In genomic region chr19:57771417-57771816, GRCh38 we compare ENCODE assay signal across 15 cellular contexts. TPM values are rescaled to one million over a fixed set of nuclear protein-coding genes. Genes with fewer than 3 reads are reported as not detected.
DNase-seq lines count a peak whose midpoint lies in the region; ATAC-seq and TF ChIP-seq lines count a peak whose summit lies in the region.
"Had no signal": no experiment of that assay in that cellular context is flagged by ENCODE, and none has a peak within 500 bp of the region (broad histone marks: within the 10 kb centered on the region; RNA-seq: fewer than 3 reads in every experiment).

No MANE protein-coding gene starts in this region.

- H3K4me1 ChIP-seq in OCI-LY1 (ENCODE audit: insufficient read depth, low read length, severe bottlenecking) = peaks cover 15% of the 10 kb centered on the region

- H3K9ac ChIP-seq in OCI-LY1 (ENCODE audit: low read length) = no peak overlapping the region

- no peaks in the 10 kb centered on the region for H4K20me1 ChIP-seq in OCI-LY1 (ENCODE audit: insufficient read depth, low read length)

- H3K9me3 ChIP-seq in OCI-LY1 (ENCODE audit: low read length) = peaks cover 26% of the 10 kb centered on the region
- H3K9me3 ChIP-seq: neutrophil had no signal

- H3F3A ChIP-seq in OCI-LY1 (ENCODE audit: insufficient read depth, low read length) = no peaks in the 10 kb centered on the region

- no peak overlapping the region for H2AFZ ChIP-seq in OCI-LY1 (ENCODE audit: low read length)

- no peak for DNase-seq in activated T-cell treated with anti-CD3 and anti-CD28 coated beads, Interleukin-2, amount 50 U/mL, for 4 hours
- no peak for DNase-seq in activated T-cell treated with anti-CD3 and anti-CD28 coated beads, Interleukin-2, amount 50 U/mL, for 48 hours
- peak; percentile 30 for DNase-seq in germinal center (ENCODE audit: low spot score)
- DNase-seq in stimulated activated effector memory CD8-positive, alpha-beta T cell treated with anti-CD3 and anti-CD28 coated beads, Interleukin-12 subunit alpha, Interleukin-12 subunit beta, amount 100 ng/mL, for 72 hours (ENCODE audit: low spot score in 2 of 2) = no peak
- no peak for DNase-seq in HPDE6-E6E7 (ENCODE audit: extremely low spot score)
- DNase-seq in GDM1 (lab: John Stamatoyannopoulos, UW) = no peak
- DNase-seq in NAMALWA (ENCODE audit: low spot score) = no peak
- DNase-seq: activated CD8-positive, alpha-beta memory T cell treated with anti-CD3 and anti-CD28 coated beads for 24 hours; DMS 273 treated with DMSO at 0.1 percent for 48 hours; substantia nigra had no signal

- H3K4me3 ChIP-seq in OCI-LY1 (ENCODE audit: low read depth, low read length, poor library complexity, severe bottlenecking) = no peak overlapping the region

- peak overlapping the region; percentile 11; the same call in 1 of the 2 replicates for H3K4me2 ChIP-seq in OCI-LY1 (ENCODE audit: low read length)

- no peak overlapping the region for H3K27ac Mint-ChIP-seq in stimulated activated effector memory CD8-positive, alpha-beta T cell treated with anti-CD3 and anti-CD28 coated beads, Interleukin-12 subunit alpha, Interleukin-12 subunit beta, amount 100 ng/mL, for 72 hours

- peaks cover 61% of the 10 kb centered on the region for H3K36me3 ChIP-seq in OCI-LY1 (ENCODE audit: insufficient read depth, low read length)

- peaks cover 52% of the 10 kb centered on the region for H3K79me2 ChIP-seq in OCI-LY1 (ENCODE audit: insufficient read depth, low read length)

- no peaks in the 10 kb centered on the region for H3K9me2 ChIP-seq in OCI-LY1 (ENCODE audit: low read depth, low read length)

- no peak overlapping the region for H3K27ac ChIP-seq in OCI-LY1 (ENCODE audit: low read depth, low read length, poor library complexity, severe bottlenecking)
- H3K27ac ChIP-seq: RWPE1 had no signal

- ATAC-seq in activated T-cell treated with anti-CD3 and anti-CD28 coated beads, Interleukin-2, amount 50 U/mL, for 4 hours = no peak
- ATAC-seq in stimulated activated effector memory CD8-positive, alpha-beta T cell treated with anti-CD3 and anti-CD28 coated beads, Interleukin-12 subunit alpha, Interleukin-12 subunit beta, amount 100 ng/mL, for 72 hours = no peak
- ATAC-seq: HCT116, left lobe of liver had no signal

- H3K27me3 Mint-ChIP-seq in activated T-cell treated with anti-CD3 and anti-CD28 coated beads, Interleukin-2, amount 50 U/mL, for 4 hours (ENCODE audit: low read depth) = no peaks in the 10 kb centered on the region

- peaks cover 38% of the 10 kb centered on the region for H3K4me1 Mint-ChIP-seq in activated T-cell treated with anti-CD3 and anti-CD28 coated beads, Interleukin-2, amount 50 U/mL, for 4 hours (ENCODE audit: low read depth)
- H3K4me1 Mint-ChIP-seq in stimulated activated effector memory CD8-positive, alpha-beta T cell treated with anti-CD3 and anti-CD28 coated beads, Interleukin-12 subunit alpha, Interleukin-12 subunit beta, amount 100 ng/mL, for 72 hours = peaks cover 33% of the 10 kb centered on the region

- peak overlapping the region; percentile 95 for H3K4me3 Mint-ChIP-seq in activated T-cell treated with anti-CD3 and anti-CD28 coated beads, Interleukin-2, amount 50 U/mL, for 4 hours
- H3K4me3 Mint-ChIP-seq in stimulated activated effector memory CD8-positive, alpha-beta T cell treated with anti-CD3 and anti-CD28 coated beads, Interleukin-12 subunit alpha, Interleukin-12 subunit beta, amount 100 ng/mL, for 72 hours = peak overlapping the region; percentile 82

- TF ChIP-seq CTCF in OCI-LY1 (IDR thresholded peaks at IDR 0.05; ENCODE audit: low read length) = no peak

- H3K36me3 Mint-ChIP-seq in activated T-cell treated with anti-CD3 and anti-CD28 coated beads, Interleukin-2, amount 50 U/mL, for 4 hours (ENCODE audit: insufficient read depth) = peaks cover 46% of the 10 kb centered on the region
- H3K36me3 Mint-ChIP-seq in stimulated activated effector memory CD8-positive, alpha-beta T cell treated with anti-CD3 and anti-CD28 coated beads, Interleukin-12 subunit alpha, Interleukin-12 subunit beta, amount 100 ng/mL, for 72 hours = peaks cover 72% of the 10 kb centered on the region

- H3K27me3 ChIP-seq in OCI-LY1 (ENCODE audit: insufficient read depth, low read length) = no peaks in the 10 kb centered on the region
- H3K27me3 ChIP-seq: neutrophil had no signal

- peaks cover 30% of the 10 kb centered on the region for H3K9me3 Mint-ChIP-seq in activated T-cell treated with anti-CD3 and anti-CD28 coated beads, Interleukin-2, amount 50 U/mL, for 4 hours
- H3K9me3 Mint-ChIP-seq in stimulated activated effector memory CD8-positive, alpha-beta T cell treated with anti-CD3 and anti-CD28 coated beads, Interleukin-12 subunit alpha, Interleukin-12 subunit beta, amount 100 ng/mL, for 72 hours = peaks cover 17% of the 10 kb centered on the region

RNA-seq across cellular contexts. Expression of gene ZNF586, which starts 1.9 kb away (rescaled TPM):
- 10 to 100 TPM; 14.7 to 17.6 (median 15.5) TPM for total RNA-seq in activated T-cell treated with anti-CD3 and anti-CD28 coated beads, Interleukin-2, amount 50 U/mL, for 4 hours

RNA-seq across cellular contexts. Expression of gene ZNF776, which starts 24.8 kb away (rescaled TPM):
- 1 to 10 TPM; 5.5 to 7.6 (median 5.7) TPM for total RNA-seq in activated T-cell treated with anti-CD3 and anti-CD28 coated beads, Interleukin-2, amount 50 U/mL, for 4 hours

RNA-seq across cellular contexts. Expression of gene ZNF552, which starts 43.3 kb away (rescaled TPM):
- total RNA-seq in activated T-cell treated with anti-CD3 and anti-CD28 coated beads, Interleukin-2, amount 50 U/mL, for 4 hours = 1 to 10 TPM; 6.4 to 7.9 (median 6.6) TPM

RNA-seq across cellular contexts. Expression of gene ZNF671, which starts 44.0 kb away (rescaled TPM):
- total RNA-seq in activated T-cell treated with anti-CD3 and anti-CD28 coated beads, Interleukin-2, amount 50 U/mL, for 4 hours = 1 to 10 TPM; 4.0 to 6.9 (median 5.9) TPM

RNA-seq across cellular contexts. Expression of gene ZNF587B, which starts 58.7 kb away (rescaled TPM):
- total RNA-seq in activated T-cell treated with anti-CD3 and anti-CD28 coated beads, Interleukin-2, amount 50 U/mL, for 4 hours = 10 to 100 TPM; 22.6 to 29.1 (median 27.9) TPM
